In the genomic region with DNA sequence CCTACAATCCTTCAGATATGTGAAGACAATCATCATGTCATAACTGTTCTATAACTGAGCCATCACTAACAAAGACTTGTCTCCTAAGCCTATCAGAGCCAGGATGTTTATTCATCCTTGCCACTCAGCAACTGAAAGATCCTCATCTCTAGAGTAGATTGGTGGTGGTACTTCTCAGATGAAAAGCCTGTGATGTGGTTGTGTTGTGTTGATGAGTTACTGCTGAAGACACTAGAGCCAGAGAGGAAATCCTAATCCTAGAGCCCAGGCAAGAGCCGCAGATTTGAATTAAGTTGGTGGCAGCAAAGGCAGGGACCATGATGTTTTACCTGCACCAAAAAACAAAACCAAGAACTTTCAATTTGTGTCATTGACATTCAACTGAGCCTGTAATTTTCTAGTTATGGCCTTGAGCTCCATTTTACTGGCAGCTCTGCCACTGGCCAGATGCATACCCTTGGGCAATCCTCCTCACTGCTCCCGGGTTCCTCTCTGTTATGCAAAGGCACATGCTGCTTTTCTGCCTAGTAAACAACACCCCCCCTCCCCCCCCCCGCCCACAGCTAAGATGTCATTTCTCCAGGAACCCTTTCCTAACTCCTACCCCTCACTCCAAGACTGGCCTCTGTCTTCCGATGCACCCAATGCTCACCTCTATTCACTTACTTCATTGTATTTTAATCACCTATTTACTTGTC, we compare ENCODE assay signal across 14 cellular contexts. TPM values are rescaled to one million over a fixed set of nuclear protein-coding genes. Genes with fewer than 3 reads are reported as not detected.
DNase-seq lines count a peak whose midpoint lies in the region; ATAC-seq, FAIRE-seq and TF ChIP-seq lines count a peak whose summit lies in the region.
"Had no signal": no experiment of that assay in that cellular context is flagged by ENCODE, and none has a peak within 500 bp of the region (broad histone marks: within the 10 kb centered on the region; RNA-seq: fewer than 3 reads in every experiment).

No MANE protein-coding gene starts in this region.

- FAIRE-seq in GM18507 (lab: Jason Lieb, UNC), result peak; percentile 12

- no peaks in the 10 kb centered on the region for H3K27me3 Mint-ChIP-seq in activated T-cell treated with anti-CD3 and anti-CD28 coated beads, Interleukin-2, amount 50 U/mL, for 4 hours (ENCODE audit: low read depth)
- no peaks in the 10 kb centered on the region for H3K27me3 Mint-ChIP-seq in naive thymus-derived CD4-positive, alpha-beta T cell
- H3K27me3 Mint-ChIP-seq: activated naive CD4-positive, alpha-beta T cell treated with anti-CD3 and anti-CD28 coated beads, Interleukin-2, amount 50 U/mL, for 24 hours had no signal

- H3K9me3 ChIP-seq in BLaER1 treated with 17β-estradiol and CSF1 and Interleukin-3, amounts not matched to agents 10 nM and 100 nM (replicated peaks in 1 of 11), result peaks cover 6 to 21% (median 16%) of the 10 kb centered on the region in 11 experiments; a peak in 20 of 22 replicates
- no peaks in the 10 kb centered on the region for H3K9me3 ChIP-seq in naive thymus-derived CD4-positive, alpha-beta T cell (ENCODE audit: control insufficient read depth in 2 of 3, low read length in 3 of 3)
- H3K9me3 ChIP-seq: colonic mucosa, ovary had no signal

- peak overlapping the region in 8 of 11 experiments; percentile 13 to 70 (median 30); a peak in 12 of 22 replicates for H3K4me2 ChIP-seq in BLaER1 treated with 17β-estradiol and CSF1 and Interleukin-3, amounts not matched to agents 10 nM and 100 nM

- peaks cover 12% of the 10 kb centered on the region for H3K4me1 Mint-ChIP-seq in activated T-cell treated with anti-CD3 and anti-CD28 coated beads, Interleukin-2, amount 50 U/mL, for 4 hours (ENCODE audit: low read depth)
- peaks cover 21 to 36% (median 26%) of the 10 kb centered on the region in 7 donors for H3K4me1 Mint-ChIP-seq in naive thymus-derived CD4-positive, alpha-beta T cell

- H3K4me3 ChIP-seq in BLaER1 treated with 17β-estradiol and CSF1 and Interleukin-3, amounts not matched to agents 10 nM and 100 nM, result no peak overlapping the region
- H3K4me3 ChIP-seq in naive thymus-derived CD4-positive, alpha-beta T cell (ENCODE audit: low read length), result no peak overlapping the region
- H3K4me3 ChIP-seq: colonic mucosa, ovary had no signal

- TF ChIP-seq POLR2A in erythroblast (IDR thresholded peaks at IDR 0.05; ENCODE audit: low read length), result no peak

- peak overlapping the region in 3 of 9 donors; percentile 6 to 37 (median 13) for H3K27ac Mint-ChIP-seq in naive thymus-derived CD4-positive, alpha-beta T cell
- H3K27ac Mint-ChIP-seq: activated naive CD4-positive, alpha-beta T cell treated with anti-CD3 and anti-CD28 coated beads, Interleukin-2, amount 50 U/mL, for 24 hours had no signal

- CTCF ChIA-PET in naive thymus-derived CD4-positive, alpha-beta T cell (lab: Charles Lee), result no interaction called here

- DNase-seq in GM18507 (ENCODE audit: extremely low spot score, insufficient read length, low read depth) (no peak), erythroblast (lab: John Stamatoyannopoulos, UW) (no peak), cardiac septum (ENCODE audit: low spot score) (no peak)
- DNase-seq in activated T-cell treated with anti-CD3 and anti-CD28 coated beads, Interleukin-2, amount 50 U/mL, for 4 hours, result no peak
- peak in 7 of 9 donors; percentile 28 to 65 (median 40) for DNase-seq in naive thymus-derived CD4-positive, alpha-beta T cell
- DNase-seq: colonic mucosa, IMR-90, NCI-H510A treated with DMSO at 0.1 percent for 48 hours had no signal

- H3K9me3 Mint-ChIP-seq in activated T-cell treated with anti-CD3 and anti-CD28 coated beads, Interleukin-2, amount 50 U/mL, for 4 hours, result no peaks in the 10 kb centered on the region
- H3K9me3 Mint-ChIP-seq in naive thymus-derived CD4-positive, alpha-beta T cell, result peaks cover 0 to 6% (median 0%) of the 10 kb centered on the region in 11 donors
- H3K9me3 Mint-ChIP-seq: activated naive CD4-positive, alpha-beta T cell treated with anti-CD3 and anti-CD28 coated beads, Interleukin-2, amount 50 U/mL, for 24 hours had no signal

- intact Hi-C loops in naive thymus-derived CD4-positive, alpha-beta T cell (cut with micrococcal nuclease), result loop anchor here in 1 of 2 donors (2.0 kb wide), 1 partner anchor 48 kb away; no protein-coding TSS in a partner anchor
- intact Hi-C loops in cardiac septum (cut with DNase I), result loop anchor here (5.0 kb wide), 1 partner anchor 46 kb away; no protein-coding TSS in a partner anchor

- peaks cover 3% of the 10 kb centered on the region for H3K36me3 Mint-ChIP-seq in activated T-cell treated with anti-CD3 and anti-CD28 coated beads, Interleukin-2, amount 50 U/mL, for 4 hours (ENCODE audit: insufficient read depth)
- H3K36me3 Mint-ChIP-seq in naive thymus-derived CD4-positive, alpha-beta T cell, result peaks cover 0 to 7% (median 4%) of the 10 kb centered on the region in 5 donors

- peaks cover 0 to 80% (median 15%) of the 10 kb centered on the region in 11 experiments; a peak in 10 of 22 replicates for H4K20me1 ChIP-seq in BLaER1 treated with 17β-estradiol and CSF1 and Interleukin-3, amounts not matched to agents 10 nM and 100 nM

- H3K4me1 ChIP-seq in BLaER1 treated with 17β-estradiol and CSF1 and Interleukin-3, amounts not matched to agents 10 nM and 100 nM, result peaks cover 29 to 48% (median 41%) of the 10 kb centered on the region in 10 experiments
- peaks cover 3 to 6% of the 10 kb centered on the region in 2 donors for H3K4me1 ChIP-seq in naive thymus-derived CD4-positive, alpha-beta T cell (ENCODE audit: control insufficient read depth in 2 of 2, insufficient read depth in 2 of 2, low read length in 2 of 2)
- H3K4me1 ChIP-seq: colonic mucosa had no signal

- peaks cover under 1 to 20% (median 8%) of the 10 kb centered on the region in 11 experiments; a peak in 9 of 22 replicates for H3K36me3 ChIP-seq in BLaER1 treated with 17β-estradiol and CSF1 and Interleukin-3, amounts not matched to agents 10 nM and 100 nM
- H3K36me3 ChIP-seq in naive thymus-derived CD4-positive, alpha-beta T cell (ENCODE audit: control insufficient read depth in 2 of 3, insufficient read depth in 3 of 3, low read length in 3 of 3), result no peaks in the 10 kb centered on the region
- H3K36me3 ChIP-seq: colonic mucosa, ovary had no signal

- H3K27me3 ChIP-seq in BLaER1 treated with 17β-estradiol and CSF1 and Interleukin-3, amounts not matched to agents 10 nM and 100 nM, result no peaks in the 10 kb centered on the region
- H3K27me3 ChIP-seq in naive thymus-derived CD4-positive, alpha-beta T cell (ENCODE audit: control insufficient read depth in 2 of 2, insufficient read depth in 2 of 2, low read length in 2 of 2), result no peaks in the 10 kb centered on the region
- H3K27me3 ChIP-seq: colonic mucosa, ovary had no signal

- no peak overlapping the region for H3K4me3 Mint-ChIP-seq in activated T-cell treated with anti-CD3 and anti-CD28 coated beads, Interleukin-2, amount 50 U/mL, for 4 hours
- peak overlapping the region in 1 of 10 donors; percentile 24 for H3K4me3 Mint-ChIP-seq in naive thymus-derived CD4-positive, alpha-beta T cell
- H3K4me3 Mint-ChIP-seq: activated naive CD4-positive, alpha-beta T cell treated with anti-CD3 and anti-CD28 coated beads, Interleukin-2, amount 50 U/mL, for 24 hours had no signal

- ATAC-seq in activated T-cell treated with anti-CD3 and anti-CD28 coated beads, Interleukin-2, amount 50 U/mL, for 4 hours, result peak; percentile 96 to 97
- ATAC-seq in naive thymus-derived CD4-positive, alpha-beta T cell, result peak; percentile 48
- no peak for ATAC-seq in HG03135 (IDR thresholded peaks at IDR 0.05; ENCODE audit: unreplicated experiment)
- no peak for ATAC-seq in HG02970 (IDR thresholded peaks at IDR 0.05; ENCODE audit: low FRiP score, unreplicated experiment)

- H3K27ac ChIP-seq in BLaER1 treated with 17β-estradiol and CSF1 and Interleukin-3, amounts not matched to agents 10 nM and 100 nM, result peak overlapping the region in 1 of 11 experiments; percentile 40; a peak in 1 of 22 replicates
- no peak overlapping the region for H3K27ac ChIP-seq in naive thymus-derived CD4-positive, alpha-beta T cell (ENCODE audit: low read depth, low read length)
- H3K27ac ChIP-seq: colonic mucosa, RWPE1 had no signal

- no peak overlapping the region for H3K9ac ChIP-seq in BLaER1 treated with 17β-estradiol and CSF1 and Interleukin-3, amounts not matched to agents 10 nM and 100 nM

- POLR2A ChIA-PET in naive thymus-derived CD4-positive, alpha-beta T cell (lab: Charles Lee), result no interaction called here

RNA-seq across cellular contexts. Expression of gene REV3L, which starts 50.2 kb away (rescaled TPM):
- 10 to 100 TPM; 12.7 to 18.8 (median 14.5) TPM for total RNA-seq in activated T-cell treated with anti-CD3 and anti-CD28 coated beads, Interleukin-2, amount 50 U/mL, for 4 hours
- total RNA-seq in naive thymus-derived CD4-positive, alpha-beta T cell, result 10 to 100 TPM; 16.1 to 31.8 (median 26.8) TPM
- polyA plus RNA-seq in naive thymus-derived CD4-positive, alpha-beta T cell, result 10 to 100 TPM in 1 of 2 donors, 1 to 10 TPM in 1; 8.6 to 14.8 TPM
- total RNA-seq in cardiac septum, result 17.8 TPM

Comparison
In these comparisons a context has a peak if more than half of its experiments do, and no peak if none do; other contexts are left out.
1. DNase-seq: peak in naive thymus-derived CD4-positive, alpha-beta T cell (7 of 9); none in GM18507 (single experiment), activated T-cell treated with anti-CD3 and anti-CD28 coated beads, Interleukin-2, amount 50 U/mL, for 4 hours (single experiment), erythroblast (0 of 2) and cardiac septum (single experiment).
2. ATAC-seq: peak in activated T-cell treated with anti-CD3 and anti-CD28 coated beads, Interleukin-2, amount 50 U/mL, for 4 hours (2 of 2) and naive thymus-derived CD4-positive, alpha-beta T cell (single experiment); none in HG03135 (single experiment) and HG02970 (single experiment).